8 cellular contexts compared by ENCODE assay signal in genomic region chr2:101766871-101767739, GRCh38.
A peak's percentile ranks its signal among the peaks of the same experiment; 100 is the strongest.
DNase-seq lines count a peak whose midpoint lies in the region.

No MANE protein-coding gene starts in this region.

- DNase-seq in NCI-H2227 (lab: John Stamatoyannopoulos, UW; ENCODE audit: unreplicated experiment), result peak; percentile 28
- no peak for DNase-seq in NCI-H2227 treated with DMSO at 0.1 percent for 48 hours (lab: John Stamatoyannopoulos, UW)
- DNase-seq in adipocyte (ENCODE audit: low read depth), result peak; percentile 84
- DNase-seq in kidney tubule cell (ENCODE audit: low spot score), result peak; percentile 84
- DNase-seq in SK-N-DZ (ENCODE audit: low spot score), result no peak
- no peak for DNase-seq in NCI-H345 treated with DMSO at 0.1 percent for 48 hours (lab: John Stamatoyannopoulos, UW; ENCODE audit: unreplicated experiment)
- no peak for DNase-seq in NCI-H2029 (lab: John Stamatoyannopoulos, UW)

- H3K27me3 ChIP-seq in adipocyte (replicated peaks; ENCODE audit: control insufficient read depth, insufficient read depth, low read length), result no peaks in the 10 kb centered on the region

- H3K9ac ChIP-seq in adipocyte (ENCODE audit: low read length), result peak overlapping the region; percentile 11

- no peaks in the 10 kb centered on the region for H3K36me3 ChIP-seq in adipocyte (ENCODE audit: control insufficient read depth, insufficient read depth, low read length, severe bottlenecking)

- peak overlapping the region; percentile 43 for H3K4me3 ChIP-seq in adipocyte (ENCODE audit: low read length)

- H3K4me1 ChIP-seq in adipocyte (ENCODE audit: control insufficient read depth, insufficient read depth, low read length), result peaks cover 79% of the 10 kb centered on the region

- no peaks in the 10 kb centered on the region for H3K9me3 ChIP-seq in adipocyte (ENCODE audit: control insufficient read depth, low read length)

- H3K27ac ChIP-seq in temporal lobe (ENCODE audit: low read depth, low read length), result peak overlapping the region; percentile 76

Comparison
In these comparisons a context has a peak if more than half of its experiments do, and no peak if none do; other contexts are left out.
1. DNase-seq: peak in NCI-H2227 (single experiment), adipocyte (single experiment) and kidney tubule cell (single experiment); none in NCI-H2227 treated with DMSO at 0.1 percent for 48 hours (single experiment), SK-N-DZ (single experiment), NCI-H345 treated with DMSO at 0.1 percent for 48 hours (single experiment) and NCI-H2029 (single experiment).